26 cellular contexts compared by ENCODE assay signal in the genomic region with DNA sequence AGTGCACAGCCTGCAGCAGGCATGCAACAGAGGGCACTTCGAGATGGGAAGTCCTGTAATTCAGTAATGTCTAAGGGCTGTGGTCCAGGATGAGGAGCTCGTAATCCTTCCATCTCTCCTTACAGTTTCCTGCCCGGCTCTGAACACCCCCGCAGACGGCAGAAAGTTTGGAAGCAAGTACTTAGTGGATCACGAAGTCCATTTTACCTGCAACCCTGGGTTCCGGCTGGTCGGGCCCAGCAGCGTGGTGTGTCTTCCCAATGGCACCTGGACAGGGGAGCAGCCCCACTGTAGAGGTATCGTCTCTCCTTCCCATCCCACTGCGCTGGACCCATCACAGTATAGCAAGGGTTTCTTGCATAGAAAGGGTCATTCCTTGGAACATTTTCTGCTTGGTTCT.
"Had no signal": no experiment of that assay in that cellular context is flagged by ENCODE, and none has a peak within 500 bp of the region (broad histone marks: within the 10 kb centered on the region; RNA-seq: fewer than 3 reads in every experiment).

No MANE protein-coding gene starts in this region.

- H3K27ac Mint-ChIP-seq: memory B cell; mesothelial cell of epicardium; natural killer cell treated with Interleukin-12 subunit alpha and Interleukin-12 subunit beta and Interleukin-15 and Interleukin-18, amount 100 ng/mL, for 72 hours; progenitor cell of endocrine pancreas had no signal

- H3K36me3 Mint-ChIP-seq: memory B cell; mesothelial cell of epicardium; naive B cell; natural killer cell treated with Interleukin-12 subunit alpha and Interleukin-12 subunit beta and Interleukin-15 and Interleukin-18, amount 100 ng/mL, for 72 hours; stimulated activated effector memory CD8-positive, alpha-beta T cell treated with anti-CD3 and anti-CD28 coated beads, Interleukin-12 subunit alpha, Interleukin-12 subunit beta, amount 100 ng/mL, for 72 hours had no signal

- DNase-seq: colonic mucosa; dermis blood vessel endothelial cell; effector memory CD4-positive, alpha-beta T cell; foreskin keratinocyte; heart right ventricle; hippocampal formation; kidney glomerular epithelial cell; mucosa of descending colon; naive B cell; pancreas; right lobe of liver; stimulated activated CD4-positive, alpha-beta T cell treated with anti-CD3 and anti-CD28 coated beads, Interleukin-12 subunit alpha, Interleukin-12 subunit beta, amount 100 ng/mL, for 4 hours; stimulated activated CD4-positive, alpha-beta T cell treated with anti-CD3 and anti-CD28 coated beads, Interleukin-2, amount 100 ng/mL, for 24 hours; stimulated activated CD4-positive, alpha-beta T cell treated with anti-CD3 and anti-CD28 coated beads, Interleukin-4, amount 100 ng/mL, for 24 hours; stimulated activated naive CD4-positive, alpha-beta T cell treated with Interleukin-2 at 50 U/mL for 16 hours; stomach; thyroid gland; trophoblast cell had no signal

- FAIRE-seq: endothelial cell of umbilical vein, islet of Langerhans, pancreas had no signal

- H3K9me3 Mint-ChIP-seq: mesothelial cell of epicardium; natural killer cell treated with Interleukin-12 subunit alpha and Interleukin-12 subunit beta and Interleukin-15 and Interleukin-18, amount 100 ng/mL, for 72 hours; neural crest cell; stimulated activated effector memory CD8-positive, alpha-beta T cell treated with anti-CD3 and anti-CD28 coated beads, Interleukin-12 subunit alpha, Interleukin-12 subunit beta, amount 100 ng/mL, for 72 hours had no signal

- H3K4me3 Mint-ChIP-seq: memory B cell; mesothelial cell of epicardium; naive B cell; natural killer cell treated with Interleukin-12 subunit alpha and Interleukin-12 subunit beta and Interleukin-15 and Interleukin-18, amount 100 ng/mL, for 72 hours; neural crest cell; stimulated activated effector memory CD8-positive, alpha-beta T cell treated with anti-CD3 and anti-CD28 coated beads, Interleukin-12 subunit alpha, Interleukin-12 subunit beta, amount 100 ng/mL, for 72 hours had no signal

- H3K27me3 Mint-ChIP-seq: progenitor cell of endocrine pancreas had no signal

- H3K4me1 Mint-ChIP-seq: mesothelial cell of epicardium, naive B cell had no signal
